Comparison of ENCODE assay signal across 8 cellular contexts in genomic region chr9:95506438-95506691, GRCh38. TPM values are rescaled to one million over a fixed set of nuclear protein-coding genes. Genes with fewer than 3 reads are reported as not detected.
A peak's percentile ranks its signal among the peaks of the same experiment; 100 is the strongest.
DNase-seq lines count a peak whose midpoint lies in the region; ATAC-seq and FAIRE-seq lines count a peak whose summit lies in the region.

No MANE protein-coding gene starts in this region.

- no peaks in the 10 kb centered on the region for H3K27me3 ChIP-seq in iPS DF 6.9 (ENCODE audit: control insufficient read depth, insufficient read depth, low read length)
- no peaks in the 10 kb centered on the region for H3K27me3 ChIP-seq in small intestine (ENCODE audit: control insufficient read depth in 2 of 2, insufficient read depth in 2 of 2, low read length in 2 of 2)

- peak overlapping the region; percentile 89 for H3K4me3 Mint-ChIP-seq in activated naive CD8-positive, alpha-beta T cell treated with anti-CD3 and anti-CD28 coated beads, Interleukin-2, amount 50 U/mL, for 24 hours

- H3K4me1 Mint-ChIP-seq in activated naive CD8-positive, alpha-beta T cell treated with anti-CD3 and anti-CD28 coated beads, Interleukin-2, amount 50 U/mL, for 24 hours: peaks cover 55% of the 10 kb centered on the region

- no peaks in the 10 kb centered on the region for H3K9me3 Mint-ChIP-seq in activated naive CD8-positive, alpha-beta T cell treated with anti-CD3 and anti-CD28 coated beads, Interleukin-2, amount 50 U/mL, for 24 hours

- DNase-seq in AG20443 (ENCODE audit: low spot score) (peak; percentile 39), Kasumi-1 (lab: John Stamatoyannopoulos, UW) (peak; percentile 22 to 33), iPS DF 6.9 (ENCODE audit: low read depth, low spot score) (no peak), small intestine (peak; percentile 25), NK-92 (lab: John Stamatoyannopoulos, UW; ENCODE audit: unreplicated experiment) (no peak)
- no peak for DNase-seq in activated naive CD8-positive, alpha-beta T cell treated with anti-CD3 and anti-CD28 coated beads, Interleukin-2, amount 50 U/mL, for 24 hours

- H3K4me1 ChIP-seq in iPS DF 6.9 (ENCODE audit: control insufficient read depth, insufficient read depth, low read length) (no peaks in the 10 kb centered on the region; the same call in 1 of the 2 replicates), small intestine (ENCODE audit: control insufficient read depth in 2 of 2, insufficient read depth in 1 of 2, low read depth in 1 of 2, low read length in 1 of 2) (no peaks in the 10 kb centered on the region)

- H3K27me3 Mint-ChIP-seq in activated naive CD8-positive, alpha-beta T cell treated with anti-CD3 and anti-CD28 coated beads, Interleukin-2, amount 50 U/mL, for 24 hours: peaks cover 23% of the 10 kb centered on the region

- peak overlapping the region; percentile 40; the same call in 1 of the 2 replicates for H3K4me3 ChIP-seq in iPS DF 6.9 (ENCODE audit: low read length)
- H3K4me3 ChIP-seq in small intestine (ENCODE audit: low read depth in 1 of 2, low read length in 2 of 2): peak overlapping the region; percentile 82 to 88

- H3K9me3 ChIP-seq in iPS DF 6.9 (ENCODE audit: control insufficient read depth, insufficient read depth, low read length) (no peaks in the 10 kb centered on the region), small intestine (ENCODE audit: control insufficient read depth, low read depth) (no peaks in the 10 kb centered on the region)

- no peaks in the 10 kb centered on the region for H3K36me3 Mint-ChIP-seq in activated naive CD8-positive, alpha-beta T cell treated with anti-CD3 and anti-CD28 coated beads, Interleukin-2, amount 50 U/mL, for 24 hours (ENCODE audit: low read depth)

- H3K27ac ChIP-seq in iPS DF 6.9 (ENCODE audit: low read length) (no peak overlapping the region), small intestine (ENCODE audit: low read depth in 1 of 2, low read length in 1 of 2) (peak overlapping the region; percentile 55 to 87)

- no peaks in the 10 kb centered on the region for H3K36me3 ChIP-seq in iPS DF 6.9 (ENCODE audit: control insufficient read depth, insufficient read depth, low read length)
- no peaks in the 10 kb centered on the region for H3K36me3 ChIP-seq in small intestine (ENCODE audit: control insufficient read depth in 2 of 2, insufficient read depth in 2 of 2, low read length in 2 of 2)

- no CpG with 5 or more reads among the region's 22 CpGs for WGBS in iPS DF 6.9 (ENCODE audit: insufficient coverage, insufficient read length)
- 0% methylated on average over 19 to 22 of the region's 22 CpGs for WGBS in small intestine, 3 donors

- no peak for FAIRE-seq in small intestine (lab: Jason Lieb, UNC)

- ATAC-seq in GM18861 (IDR thresholded peaks at IDR 0.05; ENCODE audit: unreplicated experiment) (peak; percentile 13), GM21786 (IDR thresholded peaks at IDR 0.05; ENCODE audit: unreplicated experiment) (no peak)
- ATAC-seq in activated naive CD8-positive, alpha-beta T cell treated with anti-CD3 and anti-CD28 coated beads, Interleukin-2, amount 50 U/mL, for 24 hours: no peak

- H3K27ac Mint-ChIP-seq in activated naive CD8-positive, alpha-beta T cell treated with anti-CD3 and anti-CD28 coated beads, Interleukin-2, amount 50 U/mL, for 24 hours: peak overlapping the region; percentile 78

RNA-seq across cellular contexts. Expression of gene PTCH1, which starts 10.4 kb away (rescaled TPM):
- 1 to 10 TPM; 2.2 to 8.9 (median 2.7) TPM for polyA plus RNA-seq in small intestine

Comparison
In these comparisons a context has a peak if more than half of its experiments do, and no peak if none do; other contexts are left out.
1. DNase-seq: peak in AG20443 (single experiment), Kasumi-1 (2 of 2) and small intestine (single experiment); none in activated naive CD8-positive, alpha-beta T cell treated with anti-CD3 and anti-CD28 coated beads, Interleukin-2, amount 50 U/mL, for 24 hours (single experiment), iPS DF 6.9 (single experiment) and NK-92 (single experiment).